Comparison of ENCODE assay signal across 16 cellular contexts in genomic region chr14:36268957-36269734, GRCh38. TPM values are rescaled to one million over a fixed set of nuclear protein-coding genes. Genes with fewer than 3 reads are reported as not detected.
A peak's percentile ranks its signal among the peaks of the same experiment; 100 is the strongest.
DNase-seq lines count a peak whose midpoint lies in the region; ATAC-seq and TF ChIP-seq lines count a peak whose summit lies in the region.
"Had no signal": no experiment of that assay in that cellular context is flagged by ENCODE, and none has a peak within 500 bp of the region (broad histone marks: within the 10 kb centered on the region; RNA-seq: fewer than 3 reads in every experiment).

No MANE protein-coding gene starts in this region.

- H3K9ac ChIP-seq in H9 (ENCODE audit: extremely low read depth, insufficient read length, low read length) (no peak overlapping the region), NT2/D1 (ENCODE audit: insufficient read length, low read depth) (no peak overlapping the region)

- H3K4me1 ChIP-seq in H9 (ENCODE audit: insufficient read depth, low read length), result peaks cover 10% of the 10 kb centered on the region; the same call in 1 of the 2 replicates
- peaks cover 4% of the 10 kb centered on the region for H3K4me1 ChIP-seq in NT2/D1 (ENCODE audit: insufficient read depth, insufficient read length)
- H3K4me1 ChIP-seq in heart left ventricle, result peaks cover 0 to 12% (median 1%) of the 10 kb centered on the region in 12 donors

- H3T11ph ChIP-seq in H9 (ENCODE audit: low read length), result no peak overlapping the region

- H4K8ac ChIP-seq in H9 (replicated peaks; ENCODE audit: insufficient read length, low read depth, low read length), result no peak overlapping the region

- H2AK5ac ChIP-seq in H9 (ENCODE audit: insufficient read length, low read length), result no peak overlapping the region

- no peak for TF ChIP-seq POLR2A in heart left ventricle (IDR thresholded peaks at IDR 0.05)

- H3K56ac ChIP-seq in H9 (ENCODE audit: insufficient read length, low read depth, low read length), result no peak overlapping the region

- H3K23me2 ChIP-seq in H9 (ENCODE audit: insufficient read length, low read depth, low read length, poor library complexity, severe bottlenecking), result peaks cover 6% of the 10 kb centered on the region

- H3K36me3 Mint-ChIP-seq in H9 (ENCODE audit: insufficient read depth in 1 of 3, low read depth in 3 of 3) (no peaks in the 10 kb centered on the region), neural crest cell (ENCODE audit: low read depth) (no peaks in the 10 kb centered on the region)
- no peaks in the 10 kb centered on the region for H3K36me3 Mint-ChIP-seq in stimulated activated memory B cell treated with anti-CD40 and anti-IgM and Interleukin-4, amounts not matched to agents 10 μg/mL and 1 μg/mL and 100 μg/mL, for 72 hours

- H3K27ac ChIP-seq in H9 (ENCODE audit: insufficient read length, low read depth, low read length), result no peak overlapping the region
- no peak overlapping the region for H3K27ac ChIP-seq in heart left ventricle
- H3K27ac ChIP-seq: cardiac muscle cell, VCaP had no signal

- H3K4ac ChIP-seq in H9 (ENCODE audit: low read depth, low read length), result no peak overlapping the region

- H3K27me3 Mint-ChIP-seq in H9 (ENCODE audit: low read depth) (peaks cover 17% of the 10 kb centered on the region), neural crest cell (ENCODE audit: low read depth) (peaks cover 90% of the 10 kb centered on the region)
- H3K27me3 Mint-ChIP-seq in stimulated activated memory B cell treated with anti-CD40 and anti-IgM and Interleukin-4, amounts not matched to agents 10 μg/mL and 1 μg/mL and 100 μg/mL, for 72 hours, result peaks cover 63% of the 10 kb centered on the region

- H2BK120ac ChIP-seq in H9 (ENCODE audit: low read depth, low read length, poor library complexity, severe bottlenecking), result no peak overlapping the region

- intact Hi-C loops in heart left ventricle (cut with DNase I), result no loop called here

- no peak overlapping the region for H3K14ac ChIP-seq in H9 (ENCODE audit: insufficient read depth, low read length)

- no peak overlapping the region for H2BK15ac ChIP-seq in H9 (ENCODE audit: low read depth, low read length)

- no peaks in the 10 kb centered on the region for H4K20me1 ChIP-seq in H9 (ENCODE audit: control insufficient read depth, insufficient read depth, insufficient read length)

- H3K4me3 ChIP-seq in NT2/D1 (ENCODE audit: insufficient read length, low read depth), result no peak overlapping the region
- no peak overlapping the region for H3K4me3 ChIP-seq in heart left ventricle
- H3K4me3 ChIP-seq: cardiac muscle cell had no signal

- TF ChIP-seq CTCF in H9 (conservative IDR thresholded peaks at IDR 0.05) (no peak), neural crest cell (conservative IDR thresholded peaks at IDR 0.05) (no peak), heart left ventricle (IDR thresholded peaks at IDR 0.05) (no peak)

- DNase-seq in H9 (peak; percentile 47), NCI-H2029 treated with DMSO at 0.1 percent for 48 hours (lab: John Stamatoyannopoulos, UW) (peak; percentile 100), NT2/D1 (ENCODE audit: low read depth, low spot score) (peak; percentile 48), neural crest cell (ENCODE audit: low read depth, low spot score) (no peak), heart left ventricle (no peak), AML-193 (lab: John Stamatoyannopoulos, UW) (no peak)
- DNase-seq: effector memory CD4-positive, alpha-beta T cell; naive thymus-derived CD4-positive, alpha-beta T cell; NCI-H446; stimulated activated CD4-positive, alpha-beta T cell treated with anti-CD3 and anti-CD28 coated beads, Interleukin-15, amount 100 ng/mL, for 24 hours; SW 1271 had no signal

- H3K4me3 Mint-ChIP-seq in H9 (peak overlapping the region in 1 of 2 experiments; percentile 54; a peak in 2 of 5 replicates), neural crest cell (peak overlapping the region; percentile 5)
- no peak overlapping the region for H3K4me3 Mint-ChIP-seq in stimulated activated memory B cell treated with anti-CD40 and anti-IgM and Interleukin-4, amounts not matched to agents 10 μg/mL and 1 μg/mL and 100 μg/mL, for 72 hours
- H3K4me3 Mint-ChIP-seq: naive thymus-derived CD4-positive, alpha-beta T cell had no signal

- no peak overlapping the region for H2BK20ac ChIP-seq in H9 (ENCODE audit: low read depth, low read length, poor library complexity, severe bottlenecking)

- H3K27me3 ChIP-seq in H9 (ENCODE audit: insufficient read depth, low read length), result no peaks in the 10 kb centered on the region; the same call in 1 of the 2 replicates
- peaks cover 24% of the 10 kb centered on the region for H3K27me3 ChIP-seq in NT2/D1 (ENCODE audit: insufficient read depth, insufficient read length)
- H3K27me3 ChIP-seq in heart left ventricle, result peaks cover 2 to 55% (median 27%) of the 10 kb centered on the region in 9 donors

- no peaks in the 10 kb centered on the region for H3K79me1 ChIP-seq in H9 (ENCODE audit: insufficient read depth, low read depth, low read length, poor library complexity, severe bottlenecking)

- H3K4me2 ChIP-seq in H9 (ENCODE audit: insufficient read depth, insufficient read length, low read length), result peak overlapping the region; percentile 4

- H3K23ac ChIP-seq in H9 (ENCODE audit: insufficient read length, low read depth, low read length), result no peak overlapping the region

- H4K91ac ChIP-seq in H9 (ENCODE audit: insufficient read length, low read depth, low read length), result no peak overlapping the region

- no peak overlapping the region for H3K18ac ChIP-seq in H9 (ENCODE audit: insufficient read length, low read depth, low read length)

- H3K9me3 ChIP-seq in H9 (ENCODE audit: control insufficient read depth, low read depth, low read length) (no peaks in the 10 kb centered on the region), NT2/D1 (ENCODE audit: insufficient read depth, low read length) (no peaks in the 10 kb centered on the region), heart left ventricle (no peaks in the 10 kb centered on the region)

- no peak overlapping the region for H2BK12ac ChIP-seq in H9 (ENCODE audit: insufficient read length, low read depth, low read length)

- H2BK5ac ChIP-seq in H9 (ENCODE audit: insufficient read length, low read length), result no peak overlapping the region

- no peak for ATAC-seq in heart left ventricle
- no peak for ATAC-seq in stimulated activated memory B cell treated with anti-CD40 and anti-IgM and Interleukin-4, amounts not matched to agents 10 μg/mL and 1 μg/mL and 100 μg/mL, for 72 hours
- ATAC-seq in HG02840 (IDR thresholded peaks at IDR 0.05; ENCODE audit: low FRiP score, unreplicated experiment), result no peak
- ATAC-seq: naive thymus-derived CD4-positive, alpha-beta T cell had no signal

- no peak overlapping the region for H2AFZ ChIP-seq in H9 (ENCODE audit: low read length)

- H3K4me1 Mint-ChIP-seq in H9, result peaks cover 67 to 69% of the 10 kb centered on the region in 2 experiments
- peaks cover 21% of the 10 kb centered on the region for H3K4me1 Mint-ChIP-seq in neural crest cell
- H3K4me1 Mint-ChIP-seq in stimulated activated memory B cell treated with anti-CD40 and anti-IgM and Interleukin-4, amounts not matched to agents 10 μg/mL and 1 μg/mL and 100 μg/mL, for 72 hours, result peaks cover 16% of the 10 kb centered on the region

- no peaks in the 10 kb centered on the region for H3K79me2 ChIP-seq in H9 (ENCODE audit: insufficient read depth, low read length)

- no CpG with 5 or more reads among the region's 9 CpGs for WGBS in H9 (ENCODE audit: extremely low coverage, insufficient read length, low lambda C conversion rate)
- WGBS in heart left ventricle, 4 donors, result 51 to 68% (median 54%) methylated on average over 9 of the region's 9 CpGs

- H3K27ac Mint-ChIP-seq in H9, result peak overlapping the region; percentile 30 to 85 (median 47); a peak in 6 of 7 replicates
- H3K27ac Mint-ChIP-seq in neural crest cell (ENCODE audit: unreplicated experiment), result peak overlapping the region; percentile 31
- H3K27ac Mint-ChIP-seq in stimulated activated memory B cell treated with anti-CD40 and anti-IgM and Interleukin-4, amounts not matched to agents 10 μg/mL and 1 μg/mL and 100 μg/mL, for 72 hours, result no peak overlapping the region
- H3K27ac Mint-ChIP-seq: activated T-helper 2 cell treated with anti-CD3 and anti-CD28 coated beads, Interferon-gamma antibody, Interleukin-2, Interleukin-4, amounts not matched to agents 10 μg/mL and 5 μg/mL and 100 μg/mL, durations not matched to agents 14 hours and 24 hours and 36 hours; naive thymus-derived CD4-positive, alpha-beta T cell had no signal

- no peak overlapping the region for H4K5ac ChIP-seq in H9 (ENCODE audit: insufficient read length, low read depth, low read length)

- H3K36me3 ChIP-seq in NT2/D1 (ENCODE audit: insufficient read depth, insufficient read length, low read length) (no peaks in the 10 kb centered on the region), heart left ventricle (no peaks in the 10 kb centered on the region)
- H3K36me3 ChIP-seq: cardiac muscle cell had no signal

- H3K9me3 Mint-ChIP-seq in H9 (no peaks in the 10 kb centered on the region; a peak in 1 of 5 replicates), neural crest cell (no peaks in the 10 kb centered on the region)
- H3K9me3 Mint-ChIP-seq in stimulated activated memory B cell treated with anti-CD40 and anti-IgM and Interleukin-4, amounts not matched to agents 10 μg/mL and 1 μg/mL and 100 μg/mL, for 72 hours, result peaks cover 3% of the 10 kb centered on the region
- H3K9me3 Mint-ChIP-seq: activated T-helper 2 cell treated with anti-CD3 and anti-CD28 coated beads, Interferon-gamma antibody, Interleukin-2, Interleukin-4, amounts not matched to agents 10 μg/mL and 5 μg/mL and 100 μg/mL, durations not matched to agents 14 hours and 24 hours and 36 hours had no signal

RNA-seq across cellular contexts. Expression of gene MBIP, which starts 51.3 kb away (rescaled TPM):
- total RNA-seq in H9 (2021), result 29.6 and 31.4 TPM in 2 replicates
- 29.5 and 35.4 TPM in 2 replicates for total RNA-seq in neural crest cell
- 10 to 100 TPM in 4 of 9 donors, 1 to 10 TPM in 5; 4.8 to 17.1 (median 9.1) TPM for total RNA-seq in heart left ventricle
- polyA plus RNA-seq in heart left ventricle, result 10 to 100 TPM in 1 of 2 donors, 1 to 10 TPM in 1; 5.2 to 10.2 TPM

Comparison
In these comparisons a context has a peak if more than half of its experiments do, and no peak if none do; other contexts are left out.
1. DNase-seq: peak in H9 (single experiment), NCI-H2029 treated with DMSO at 0.1 percent for 48 hours (single experiment) and NT2/D1 (single experiment); none in neural crest cell (single experiment), heart left ventricle (0 of 5) and AML-193 (0 of 2).